ENCODE assay signal across 11 cellular contexts in genomic region chr6:35484921-35485392, GRCh38. TPM values are rescaled to one million over a fixed set of nuclear protein-coding genes. Genes with fewer than 3 reads are reported as not detected.
DNase-seq lines count a peak whose midpoint lies in the region; ATAC-seq and TF ChIP-seq lines count a peak whose summit lies in the region.
"Had no signal": no experiment of that assay in that cellular context is flagged by ENCODE, and none has a peak within 500 bp of the region (broad histone marks: within the 10 kb centered on the region; RNA-seq: fewer than 3 reads in every experiment).

No MANE protein-coding gene starts in this region.

- peak overlapping the region; percentile 97 for H3K27ac Mint-ChIP-seq in endodermal cell

- no peak for ATAC-seq in heart left ventricle
- no peak for ATAC-seq in GM21390 (IDR thresholded peaks at IDR 0.05; ENCODE audit: unreplicated experiment)

- peaks cover 0 to 33% (median 8%) of the 10 kb centered on the region in 9 donors for H3K36me3 ChIP-seq in heart left ventricle
- H3K36me3 ChIP-seq in endodermal cell (ENCODE audit: control insufficient read depth, insufficient read depth, low read length): peaks cover 9% of the 10 kb centered on the region
- H3K36me3 ChIP-seq: HAP-1 had no signal

- intact Hi-C loops in heart left ventricle (cut with DNase I): no loop called here
- intact Hi-C loops in cardiac septum (cut with DNase I): no loop called here
- intact Hi-C loops in dorsolateral prefrontal cortex (cut with DNase I): no loop called here

- no peak for DNase-seq in heart left ventricle
- DNase-seq in cardiac septum (ENCODE audit: low spot score): no peak
- peak; percentile 75 for DNase-seq in endodermal cell
- DNase-seq in myocyte (ENCODE audit: low read depth): peak; percentile 36
- no peak for DNase-seq in NCI-H1417 treated with DMSO at 0.1 percent for 48 hours (lab: John Stamatoyannopoulos, UW)
- DNase-seq in SIG-M5 treated with dmso at 0.1 percent for 504 hours (lab: John Stamatoyannopoulos, UW; ENCODE audit: unreplicated experiment): no peak
- no peak for DNase-seq in dorsolateral prefrontal cortex
- DNase-seq: cortex of kidney, KG1 had no signal

- H3K4me3 ChIP-seq in heart left ventricle: peak overlapping the region in 1 of 12 donors; percentile 49
- no peak overlapping the region for H3K4me3 ChIP-seq in endodermal cell (ENCODE audit: low read length)
- no peak overlapping the region for H3K4me3 ChIP-seq in dorsolateral prefrontal cortex
- H3K4me3 ChIP-seq: HAP-1 had no signal

- H3K27me3 ChIP-seq in heart left ventricle (no peaks in the 10 kb centered on the region), endodermal cell (ENCODE audit: control insufficient read depth, insufficient read depth, low read length, poor library complexity, severe bottlenecking) (no peaks in the 10 kb centered on the region), dorsolateral prefrontal cortex (no peaks in the 10 kb centered on the region)

- H3K9me3 ChIP-seq in heart left ventricle (no peaks in the 10 kb centered on the region), endodermal cell (ENCODE audit: control insufficient read depth, low read length) (no peaks in the 10 kb centered on the region)
- H3K9me3 ChIP-seq: HAP-1 had no signal

- H3K9me3 Mint-ChIP-seq in endodermal cell: no peaks in the 10 kb centered on the region

- H3K9ac ChIP-seq in endodermal cell (ENCODE audit: extremely low read depth, low read length, poor library complexity, severe bottlenecking): peak overlapping the region; percentile 38

- WGBS in heart left ventricle, 4 donors: 80 to 88% (median 81%) methylated on average over 1 to 7 of the region's 7 CpGs
- WGBS in endodermal cell (ENCODE audit: insufficient coverage in 1 of 2, insufficient read length in 1 of 2), 2 experiments: 89% methylated on average over 5 to 7 of the region's 7 CpGs

- H3K36me3 Mint-ChIP-seq in endodermal cell (ENCODE audit: low read depth): peaks cover 18% of the 10 kb centered on the region

- H3K27ac ChIP-seq in heart left ventricle: peak overlapping the region in 8 of 12 donors; percentile 43 to 100 (median 82)
- H3K27ac ChIP-seq in endodermal cell (ENCODE audit: low read depth, low read length): peak overlapping the region; percentile 64
- H3K27ac ChIP-seq in dorsolateral prefrontal cortex: no peak overlapping the region

- TF ChIP-seq CTCF in heart left ventricle (IDR thresholded peaks at IDR 0.05) (no peak), endodermal cell (conservative IDR thresholded peaks at IDR 0.05) (no peak), dorsolateral prefrontal cortex (IDR thresholded peaks at IDR 0.05 in 54 of 56, conservative IDR thresholded peaks at IDR 0.05 in 2 of 56; ENCODE audit: low read depth in 1 of 56, partially characterized antibody in 56 of 56) (no peak)

- H3K27me3 Mint-ChIP-seq in endodermal cell (ENCODE audit: insufficient read depth): no peaks in the 10 kb centered on the region

- H3K4me1 ChIP-seq in heart left ventricle (peaks cover 0 to 55% (median 27%) of the 10 kb centered on the region in 12 donors), endodermal cell (ENCODE audit: control insufficient read depth, insufficient read depth, low read length) (peaks cover 17% of the 10 kb centered on the region)

- H3K4me3 Mint-ChIP-seq in endodermal cell: peak overlapping the region; percentile 47

- H3K4me1 Mint-ChIP-seq in endodermal cell: peaks cover 29% of the 10 kb centered on the region

- no peak for TF ChIP-seq POLR2A in heart left ventricle (IDR thresholded peaks at IDR 0.05)

RNA-seq across cellular contexts. Expression of gene TEAD3, which starts 11.9 kb away (rescaled TPM):
- total RNA-seq in heart left ventricle: 10 to 100 TPM; 25.8 to 54.3 (median 37.1) TPM
- 10 to 100 TPM; 26.6 to 34.1 TPM for polyA plus RNA-seq in heart left ventricle
- 63.3 TPM for total RNA-seq in cardiac septum
- 10 to 100 TPM; 22.7 to 29.2 TPM for total RNA-seq in endodermal cell
- 32.4 TPM for polyA plus RNA-seq in endodermal cell (2013, experiment 1 of 2)
- 30.3 TPM for polyA plus RNA-seq in endodermal cell (2013, experiment 2 of 2)
- total RNA-seq in myocyte: 25.5 and 33.2 TPM in 2 replicates
- 51.2 TPM for polyA plus RNA-seq in myocyte (2012)
- total RNA-seq in dorsolateral prefrontal cortex: 1 to 10 TPM; 1.0 to 7.6 (median 2.6) TPM

RNA-seq across cellular contexts. Expression of gene RPL10A, which starts 16.8 kb away (rescaled TPM):
- total RNA-seq in heart left ventricle (100 to 1,000 TPM; 472 to 700 (median 532) TPM), cardiac septum (432 TPM), endodermal cell (1,000 to 10,000 TPM; 1,411 to 1,652 TPM), myocyte (794 and 894 TPM in 2 replicates), dorsolateral prefrontal cortex (100 to 1,000 TPM; 245 to 522 (median 369) TPM)
- 1,000 to 10,000 TPM in 1 of 2 donors, 100 to 1,000 TPM in 1; 356 to 1,412 TPM for polyA plus RNA-seq in heart left ventricle
- 1,752 TPM for polyA plus RNA-seq in endodermal cell (2013, experiment 1 of 2)
- polyA plus RNA-seq in endodermal cell (2013, experiment 2 of 2): 1,640 TPM
- polyA plus RNA-seq in myocyte (2012): 1,221 TPM

RNA-seq across cellular contexts. Expression of gene TULP1, which starts 27.7 kb away (rescaled TPM):
- not detected for total RNA-seq in heart left ventricle
- under 1 TPM in 1 of 2 donors, not detected in 1; 0.15 TPM for polyA plus RNA-seq in heart left ventricle
- not detected for total RNA-seq in cardiac septum
- total RNA-seq in endodermal cell: 1 to 10 TPM in 1 of 2 donors, under 1 TPM in 1; 0.29 to 4.0 TPM
- polyA plus RNA-seq in endodermal cell (2013, experiment 1 of 2): 0.25 TPM
- 0.12 TPM for polyA plus RNA-seq in endodermal cell (2013, experiment 2 of 2)
- total RNA-seq in myocyte: 0.05 and 0.10 TPM in 2 replicates
- polyA plus RNA-seq in myocyte (2012): 0.24 TPM
- 1 to 10 TPM in 5 of 120 experiments, under 1 TPM in 15, not detected in 100; 0.24 to 2.6 (median 0.79) TPM for total RNA-seq in dorsolateral prefrontal cortex

RNA-seq across cellular contexts. Expression of gene FANCE, which starts 32.8 kb away (rescaled TPM):
- total RNA-seq in heart left ventricle (1 to 10 TPM; 2.1 to 4.6 (median 3.8) TPM), cardiac septum (2.9 TPM), endodermal cell (10 to 100 TPM; 13.5 to 16.4 TPM), myocyte (11.8 and 18.3 TPM in 2 replicates), dorsolateral prefrontal cortex (1 to 10 TPM; 1.8 to 5.5 (median 3.2) TPM)
- 1 to 10 TPM; 1.3 to 3.6 TPM for polyA plus RNA-seq in heart left ventricle
- 13.3 TPM for polyA plus RNA-seq in endodermal cell (2013, experiment 1 of 2)
- 14.2 TPM for polyA plus RNA-seq in endodermal cell (2013, experiment 2 of 2)
- 4.1 TPM for polyA plus RNA-seq in myocyte (2012)

Comparison
In these comparisons a context has a peak if more than half of its experiments do, and no peak if none do; other contexts are left out.
1. DNase-seq: peak in endodermal cell (single experiment) and myocyte (single experiment); none in heart left ventricle (0 of 5), cardiac septum (single experiment), NCI-H1417 treated with DMSO at 0.1 percent for 48 hours (single experiment), SIG-M5 treated with dmso at 0.1 percent for 504 hours (single experiment) and dorsolateral prefrontal cortex (0 of 10).
2. H3K27ac ChIP-seq: peak in heart left ventricle (8 of 12) and endodermal cell (single experiment); none in dorsolateral prefrontal cortex (0 of 59).